Comparison of ENCODE assay signal across 22 cellular contexts in genomic region chr1:61316493-61316892, GRCh38.
"Had no signal": no experiment of that assay in that cellular context is flagged by ENCODE, and none has a peak within 500 bp of the region (broad histone marks: within the 10 kb centered on the region; RNA-seq: fewer than 3 reads in every experiment).

No MANE protein-coding gene starts in this region.

- H3K36me3 Mint-ChIP-seq: activated naive CD8-positive, alpha-beta T cell treated with anti-CD3 and anti-CD28 coated beads for 36 hours; stimulated activated naive B cell treated with anti-CD40 and anti-IgM and Interleukin-4, amounts not matched to agents 10 μg/mL and 1 μg/mL and 100 μg/mL, for 72 hours had no signal

- H3K4me2 ChIP-seq: smooth muscle cell had no signal

- DNase-seq: activated CD4-positive, alpha-beta memory T cell treated with anti-CD3 and anti-CD28 coated beads for 36 hours; activated CD4-positive, alpha-beta T cell treated with anti-CD3 and anti-CD28 coated beads for 48 hours; activated CD4-positive, CD25-positive, alpha-beta regulatory T cell; activated naive CD4-positive, alpha-beta T cell treated with Interleukin-2 at 50 U/mL for 16 hours; activated naive CD8-positive, alpha-beta T cell treated with anti-CD3 and anti-CD28 coated beads for 36 hours; activated T-cell treated with anti-CD3 and anti-CD28 coated beads, Interleukin-2, amount 50 U/mL, for 48 hours; cerebellar nuclear complex; cortex of kidney; foreskin keratinocyte; hippocampal formation; kidney glomerular epithelial cell; ovary; stimulated activated CD4-positive, alpha-beta T cell treated with anti-CD3 and anti-CD28 coated beads, Interleukin-15, amount 100 ng/mL, for 24 hours; stimulated activated CD8-positive, alpha-beta memory T cell treated with anti-CD3 and anti-CD28 coated beads, Interleukin-4, amount 100 ng/mL, for 48 hours; stimulated activated naive B cell treated with anti-CD40 and anti-IgM and Interleukin-4, amounts not matched to agents 10 μg/mL and 1 μg/mL and 100 μg/mL, for 72 hours had no signal

- H3K9me3 ChIP-seq: neutrophil, ovary, tibial nerve had no signal

- H3K4me3 ChIP-seq: ovary, smooth muscle cell, tibial nerve had no signal

- H3K36me3 ChIP-seq: neutrophil, ovary had no signal

- H3K27ac Mint-ChIP-seq: activated CD4-positive, alpha-beta memory T cell treated with anti-CD3 and anti-CD28 coated beads for 36 hours; activated naive CD8-positive, alpha-beta T cell treated with anti-CD3 and anti-CD28 coated beads for 36 hours; stimulated activated naive B cell treated with anti-CD40 and anti-IgM and Interleukin-4, amounts not matched to agents 10 μg/mL and 1 μg/mL and 100 μg/mL, for 72 hours; T-helper 1 cell treated with Interleukin-12 subunit alpha and Interleukin-12 subunit beta and Interleukin-4 antibody, amounts not matched to agents 30 μg/mL and 1 μg/mL, for 36 hours had no signal

- ATAC-seq: foreskin keratinocyte; sciatic nerve; stimulated activated naive B cell treated with anti-CD40 and anti-IgM and Interleukin-4, amounts not matched to agents 10 μg/mL and 1 μg/mL and 100 μg/mL, for 72 hours had no signal

- H3K27ac ChIP-seq: epithelial cell of prostate, foreskin keratinocyte, neutrophil, ovary had no signal

- H3K9me3 Mint-ChIP-seq: nephron; stimulated activated naive B cell treated with anti-CD40 and anti-IgM and Interleukin-4, amounts not matched to agents 10 μg/mL and 1 μg/mL and 100 μg/mL, for 72 hours; T-helper 1 cell treated with Interleukin-12 subunit alpha and Interleukin-12 subunit beta and Interleukin-4 antibody, amounts not matched to agents 30 μg/mL and 1 μg/mL, for 36 hours had no signal

- H3K4me3 Mint-ChIP-seq: activated CD4-positive, alpha-beta memory T cell treated with anti-CD3 and anti-CD28 coated beads for 36 hours; activated naive CD8-positive, alpha-beta T cell treated with anti-CD3 and anti-CD28 coated beads for 36 hours; nephron; stimulated activated naive B cell treated with anti-CD40 and anti-IgM and Interleukin-4, amounts not matched to agents 10 μg/mL and 1 μg/mL and 100 μg/mL, for 72 hours; T-helper 1 cell treated with Interleukin-12 subunit alpha and Interleukin-12 subunit beta and Interleukin-4 antibody, amounts not matched to agents 30 μg/mL and 1 μg/mL, for 36 hours had no signal

- H3K27me3 ChIP-seq: foreskin keratinocyte, neutrophil, ovary, tibial nerve had no signal
